ENCODE assay signal across 16 cellular contexts in genomic region chr10:47099445-47099844, GRCh38.
"Had no signal": no experiment of that assay in that cellular context is flagged by ENCODE, and none has a peak within 500 bp of the region (broad histone marks: within the 10 kb centered on the region; RNA-seq: fewer than 3 reads in every experiment).

No MANE protein-coding gene starts in this region.

- DNase-seq: KBM-7, MV-4-11, NCI-H1048, NCI-H1105, NCI-H1417, NCI-H1436 treated with DMSO at 0.1 percent for 48 hours, NCI-H1694, NCI-H187 treated with DMSO at 0.1 percent for 48 hours, NCI-H2029 treated with DMSO at 0.1 percent for 48 hours, NCI-H2227 treated with DMSO at 0.1 percent for 48 hours, NCI-H524, NCI-H526 treated with DMSO at 0.1 percent for 48 hours, NCI-H748 treated with DMSO at 0.1 percent for 48 hours, SHP77, SK-N-SH had no signal

- H3K27ac ChIP-seq: RWPE1 had no signal
